In the genomic region with DNA sequence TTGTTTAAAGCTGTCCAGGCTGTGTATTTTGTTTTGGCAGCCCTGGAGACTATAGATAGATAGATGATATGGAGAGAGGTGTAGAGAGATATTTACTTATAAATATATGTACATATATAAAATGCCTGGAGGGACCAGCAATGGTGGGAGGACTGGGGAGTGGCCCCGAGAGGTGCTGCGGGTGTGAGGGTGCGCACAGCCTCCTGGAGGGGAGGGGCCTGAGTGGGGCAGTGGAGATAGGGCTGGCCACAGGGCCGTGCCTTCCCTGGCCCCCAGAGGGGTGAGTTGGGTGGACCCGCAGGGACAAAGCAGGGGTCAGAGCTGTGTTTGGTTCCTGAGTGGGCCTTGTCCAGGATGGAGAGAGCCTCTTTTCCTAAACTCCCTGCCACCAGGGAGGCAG, we compare ENCODE assay signal across 27 cellular contexts.
"Had no signal": no experiment of that assay in that cellular context is flagged by ENCODE, and none has a peak within 500 bp of the region (broad histone marks: within the 10 kb centered on the region; RNA-seq: fewer than 3 reads in every experiment).

No MANE protein-coding gene starts in this region.

- H3K9me3 ChIP-seq: adrenal gland, MG63 had no signal

- H3K4me3 ChIP-seq: adrenal gland, MG63 had no signal

- H3K27me3 ChIP-seq: adrenal gland, MG63 had no signal

- H3K36me3 ChIP-seq: adrenal gland, MG63 had no signal

- H3K27ac ChIP-seq: adrenal gland, VCaP had no signal

- DNase-seq: activated B cell treated with CpG ODN at 0.5 μM for 24 hours; activated CD4-positive, alpha-beta memory T cell treated with anti-CD3 and anti-CD28 coated beads for 36 hours; activated CD4-positive, alpha-beta T cell treated with anti-CD3 and anti-CD28 coated beads for 4 hours; activated CD4-positive, alpha-beta T cell treated with anti-CD3 and anti-CD28 coated beads, Interleukin-2, amount 50 U/mL, for 1 hour; activated CD4-positive, CD25-positive, alpha-beta regulatory T cell treated with anti-CD3 and anti-CD28 coated beads, Interleukin-2, amount 50 U/mL, for 72 hours; activated CD8-positive, alpha-beta memory T cell treated with anti-CD3 and anti-CD28 coated beads, Interleukin-2, amount 50 U/mL, for 4 hours; activated gamma-delta T cell treated with Interleukin-2 at 50 U/mL for 16 hours; activated naive CD4-positive, alpha-beta T cell treated with anti-CD3 and anti-CD28 coated beads for 36 hours; activated T-cell treated with anti-CD3 and anti-CD28 coated beads for 4 hours; activated T-cell treated with anti-CD3 and anti-CD28 coated beads, Interleukin-2, amount 50 U/mL, for 4 hours; adrenal gland; caudate nucleus; Kasumi-1; KG1; MG63; NCI-H1048; NCI-H1105 treated with DMSO at 0.1 percent for 48 hours; NCI-H1436; NCI-H2081 treated with DMSO at 0.1 percent for 48 hours; NCI-H446 treated with DMSO at 0.1 percent for 48 hours; Right ventricle myocardium superior; T-helper 1 cell; T-helper 2 cell; T-helper 9 cell had no signal

- ATAC-seq: activated naive CD4-positive, alpha-beta T cell treated with anti-CD3 and anti-CD28 coated beads, Interleukin-2, amount 50 U/mL, for 72 hours had no signal

- FAIRE-seq: bronchial epithelial cell had no signal
